In the genomic region with DNA sequence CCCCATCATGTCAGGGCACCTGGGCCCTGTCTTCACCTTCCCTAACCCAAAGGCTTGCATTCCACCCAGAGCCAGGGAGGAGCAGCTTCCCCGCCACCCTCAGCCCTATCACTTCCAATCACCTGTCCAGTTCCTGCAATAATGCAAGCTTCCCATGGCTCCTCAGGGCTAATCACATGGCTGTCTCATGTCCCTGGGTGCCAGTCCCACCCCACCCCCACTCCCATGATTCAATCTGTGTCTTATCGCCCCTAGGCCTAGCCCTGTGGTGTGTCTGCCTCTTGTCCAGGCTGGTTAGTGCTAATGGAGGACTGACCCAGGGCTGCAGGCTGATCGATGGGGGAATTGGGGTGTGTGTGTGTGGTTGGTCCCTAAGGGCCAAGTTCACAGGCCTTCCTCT, we compare ENCODE assay signal across 1 cellular context.
TF ChIP-seq lines count a peak whose summit lies in the region.

No MANE protein-coding gene starts in this region.

TF ChIP-seq in K562, 482 proteins besides CTCF, POLR2A, EP300 and RAD21 (continued from another document and continues in another):
- TF ChIP-seq ZBTB8A (IDR thresholded peaks at IDR 0.05; ENCODE audit: partially characterized antibody): no peak
- no peak for TF ChIP-seq HOXB6 (CRISPR knock-in tag; IDR thresholded peaks at IDR 0.05; ENCODE audit: borderline replicate concordance)
- TF ChIP-seq CEBPG (CRISPR knock-in tag; IDR thresholded peaks at IDR 0.05): no peak
- TF ChIP-seq CEBPG (tag; conservative IDR thresholded peaks at IDR 0.05 in 1 of 2, IDR thresholded peaks at IDR 0.05 in 1 of 2): no peak
- TF ChIP-seq, protein P1, sequence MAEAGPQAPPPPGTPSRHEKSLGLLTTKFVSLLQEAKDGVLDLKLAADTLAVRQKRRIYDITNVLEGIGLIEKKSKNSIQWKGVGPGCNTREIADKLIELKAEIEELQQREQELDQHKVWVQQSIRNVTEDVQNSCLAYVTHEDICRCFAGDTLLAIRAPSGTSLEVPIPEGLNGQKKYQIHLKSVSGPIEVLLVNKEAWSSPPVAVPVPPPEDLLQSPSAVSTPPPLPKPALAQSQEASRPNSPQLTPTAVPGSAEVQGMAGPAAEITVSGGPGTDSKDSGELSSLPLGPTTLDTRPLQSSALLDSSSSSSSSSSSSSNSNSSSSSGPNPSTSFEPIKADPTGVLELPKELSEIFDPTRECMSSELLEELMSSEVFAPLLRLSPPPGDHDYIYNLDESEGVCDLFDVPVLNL (CRISPR knock-in tag; IDR thresholded peaks at IDR 0.05; ENCODE audit: low read depth): no peak
- TF ChIP-seq ZBED1 (IDR thresholded peaks at IDR 0.05): no peak
- TF ChIP-seq MCM5 (IDR thresholded peaks at IDR 0.05; ENCODE audit: low read depth): no peak
- no peak for TF ChIP-seq SIN3B (IDR thresholded peaks at IDR 0.05; ENCODE audit: low read depth)
- no peak for TF ChIP-seq GTF3C2 (IDR thresholded peaks at IDR 0.05; ENCODE audit: borderline replicate concordance, extremely low read depth, insufficient read length)
- TF ChIP-seq GTF2F1 (IDR thresholded peaks at IDR 0.05; ENCODE audit: low read depth, low read length): no peak
- no peak for TF ChIP-seq RFX5 (IDR thresholded peaks at IDR 0.05; ENCODE audit: low read depth, low read length)
- TF ChIP-seq WHSC1 (IDR thresholded peaks at IDR 0.05; ENCODE audit: low read length): no peak
- no peak for TF ChIP-seq XRCC5 (IDR thresholded peaks at IDR 0.05; ENCODE audit: low read depth, low read length)
- TF ChIP-seq GATAD2A (IDR thresholded peaks at IDR 0.05): no peak
- no peak for TF ChIP-seq ZNF121 (CRISPR knock-in tag; conservative IDR thresholded peaks at IDR 0.05)
- TF ChIP-seq ESRRA (IDR thresholded peaks at IDR 0.05; ENCODE audit: borderline replicate concordance, low read depth): no peak; the same call in 1 of the 2 replicates
- no peak for TF ChIP-seq GTF2A2 (tag; IDR thresholded peaks at IDR 0.05)
- TF ChIP-seq CXXC5 (CRISPR knock-in tag; IDR thresholded peaks at IDR 0.05): peak; percentile 51
- TF ChIP-seq KLF10 (CRISPR knock-in tag; IDR thresholded peaks at IDR 0.05): no peak
- no peak for TF ChIP-seq ZSCAN32 (CRISPR knock-in tag; IDR thresholded peaks at IDR 0.05)
- no peak for TF ChIP-seq ZC3H8 (IDR thresholded peaks at IDR 0.05)
- TF ChIP-seq KHSRP (IDR thresholded peaks at IDR 0.05): no peak
- no peak for TF ChIP-seq NFXL1 (CRISPR knock-in tag; IDR thresholded peaks at IDR 0.05)
- TF ChIP-seq MED1 (CRISPR knock-in tag; IDR thresholded peaks at IDR 0.05; ENCODE audit: borderline replicate concordance): no peak
- TF ChIP-seq, protein P2, sequence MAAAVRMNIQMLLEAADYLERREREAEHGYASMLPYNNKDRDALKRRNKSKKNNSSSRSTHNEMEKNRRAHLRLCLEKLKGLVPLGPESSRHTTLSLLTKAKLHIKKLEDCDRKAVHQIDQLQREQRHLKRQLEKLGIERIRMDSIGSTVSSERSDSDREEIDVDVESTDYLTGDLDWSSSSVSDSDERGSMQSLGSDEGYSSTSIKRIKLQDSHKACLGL (CRISPR knock-in tag; IDR thresholded peaks at IDR 0.05; ENCODE audit: borderline replicate concordance, poor library complexity, severe bottlenecking): no peak
- TF ChIP-seq ZNF217 (CRISPR knock-in tag; IDR thresholded peaks at IDR 0.05): no peak
- no peak for TF ChIP-seq MYBL2 (IDR thresholded peaks at IDR 0.05; ENCODE audit: low read depth)
- no peak for TF ChIP-seq MYBL2 (CRISPR knock-in tag; IDR thresholded peaks at IDR 0.05; ENCODE audit: borderline replicate concordance)
- TF ChIP-seq DPF2 (IDR thresholded peaks at IDR 0.05): peak; percentile 45; the same call in 1 of the 2 replicates
- TF ChIP-seq HNRNPLL (IDR thresholded peaks at IDR 0.05; ENCODE audit: low read depth, low read length, poor library complexity, severe bottlenecking): no peak
- TF ChIP-seq KDM4B (IDR thresholded peaks at IDR 0.05; ENCODE audit: borderline replicate concordance in 2 of 2, low read depth in 1 of 2): no peak
- no peak for TF ChIP-seq RUNX1 (IDR thresholded peaks at IDR 0.05; ENCODE audit: low read depth)
- peak; percentile 69 for TF ChIP-seq CBFA2T3 (IDR thresholded peaks at IDR 0.05)
- TF ChIP-seq ZNF436 (CRISPR knock-in tag; IDR thresholded peaks at IDR 0.05): no peak
- no peak for TF ChIP-seq ZNF282 (CRISPR knock-in tag; IDR thresholded peaks at IDR 0.05)
- TF ChIP-seq ZNF324 (CRISPR knock-in tag; IDR thresholded peaks at IDR 0.05): no peak
- TF ChIP-seq HDAC1 (IDR thresholded peaks at IDR 0.05): peak in 1 of 2 experiments; percentile 23; a peak in 1 of 4 replicates
- TF ChIP-seq, protein P3, sequence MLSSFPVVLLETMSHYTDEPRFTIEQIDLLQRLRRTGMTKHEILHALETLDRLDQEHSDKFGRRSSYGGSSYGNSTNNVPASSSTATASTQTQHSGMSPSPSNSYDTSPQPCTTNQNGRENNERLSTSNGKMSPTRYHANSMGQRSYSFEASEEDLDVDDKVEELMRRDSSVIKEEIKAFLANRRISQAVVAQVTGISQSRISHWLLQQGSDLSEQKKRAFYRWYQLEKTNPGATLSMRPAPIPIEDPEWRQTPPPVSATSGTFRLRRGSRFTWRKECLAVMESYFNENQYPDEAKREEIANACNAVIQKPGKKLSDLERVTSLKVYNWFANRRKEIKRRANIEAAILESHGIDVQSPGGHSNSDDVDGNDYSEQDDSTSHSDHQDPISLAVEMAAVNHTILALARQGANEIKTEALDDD (IDR thresholded peaks at IDR 0.05): 0 out of 2 replicates have a peak, but pooled peaks have one; percentile 47
- TF ChIP-seq ZNF717 (CRISPR knock-in tag; IDR thresholded peaks at IDR 0.05): no peak
- no peak for TF ChIP-seq BDP1 (IDR thresholded peaks at IDR 0.05; ENCODE audit: insufficient read depth, insufficient read length)
- no peak for TF ChIP-seq SMAD1 (IDR thresholded peaks at IDR 0.05; ENCODE audit: low read depth, low read length, partially characterized antibody)
- TF ChIP-seq, protein P4, sequence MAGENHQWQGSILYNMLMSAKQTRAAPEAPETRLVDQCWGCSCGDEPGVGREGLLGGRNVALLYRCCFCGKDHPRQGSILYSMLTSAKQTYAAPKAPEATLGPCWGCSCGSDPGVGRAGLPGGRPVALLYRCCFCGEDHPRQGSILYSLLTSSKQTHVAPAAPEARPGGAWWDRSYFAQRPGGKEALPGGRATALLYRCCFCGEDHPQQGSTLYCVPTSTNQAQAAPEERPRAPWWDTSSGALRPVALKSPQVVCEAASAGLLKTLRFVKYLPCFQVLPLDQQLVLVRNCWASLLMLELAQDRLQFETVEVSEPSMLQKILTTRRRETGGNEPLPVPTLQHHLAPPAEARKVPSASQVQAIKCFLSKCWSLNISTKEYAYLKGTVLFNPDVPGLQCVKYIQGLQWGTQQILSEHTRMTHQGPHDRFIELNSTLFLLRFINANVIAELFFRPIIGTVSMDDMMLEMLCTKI (IDR thresholded peaks at IDR 0.05; ENCODE audit: partially characterized antibody): no peak
- TF ChIP-seq FOSL1 (tag; conservative IDR thresholded peaks at IDR 0.05): peak; percentile 49
- TF ChIP-seq, protein P5, sequence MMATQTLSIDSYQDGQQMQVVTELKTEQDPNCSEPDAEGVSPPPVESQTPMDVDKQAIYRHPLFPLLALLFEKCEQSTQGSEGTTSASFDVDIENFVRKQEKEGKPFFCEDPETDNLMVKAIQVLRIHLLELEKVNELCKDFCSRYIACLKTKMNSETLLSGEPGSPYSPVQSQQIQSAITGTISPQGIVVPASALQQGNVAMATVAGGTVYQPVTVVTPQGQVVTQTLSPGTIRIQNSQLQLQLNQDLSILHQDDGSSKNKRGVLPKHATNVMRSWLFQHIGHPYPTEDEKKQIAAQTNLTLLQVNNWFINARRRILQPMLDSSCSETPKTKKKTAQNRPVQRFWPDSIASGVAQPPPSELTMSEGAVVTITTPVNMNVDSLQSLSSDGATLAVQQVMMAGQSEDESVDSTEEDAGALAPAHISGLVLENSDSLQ (IDR thresholded peaks at IDR 0.05): no peak
- TF ChIP-seq, protein P6, sequence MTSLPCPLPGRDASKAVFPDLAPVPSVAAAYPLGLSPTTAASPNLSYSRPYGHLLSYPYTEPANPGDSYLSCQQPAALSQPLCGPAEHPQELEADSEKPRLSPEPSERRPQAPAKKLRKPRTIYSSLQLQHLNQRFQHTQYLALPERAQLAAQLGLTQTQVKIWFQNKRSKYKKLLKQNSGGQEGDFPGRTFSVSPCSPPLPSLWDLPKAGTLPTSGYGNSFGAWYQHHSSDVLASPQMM (CRISPR knock-in tag; IDR thresholded peaks at IDR 0.05): no peak
- TF ChIP-seq SMAD4 (CRISPR knock-in tag; conservative IDR thresholded peaks at IDR 0.05): peak; percentile 81
- no peak for TF ChIP-seq TBP (optimal IDR thresholded peaks at IDR 0.05; ENCODE audit: low read depth, low read length)
- no peak for TF ChIP-seq ZNF584 (CRISPR knock-in tag; IDR thresholded peaks at IDR 0.05; ENCODE audit: low read depth)
- no peak for TF ChIP-seq EHMT2 (IDR thresholded peaks at IDR 0.05)
- no peak for TF ChIP-seq HMG20A (CRISPR knock-in tag; conservative IDR thresholded peaks at IDR 0.05)
- no peak for TF ChIP-seq ZBTB5 (IDR thresholded peaks at IDR 0.05)
- TF ChIP-seq SUPT5H (IDR thresholded peaks at IDR 0.05): no peak
- peak; percentile 78 for TF ChIP-seq ARID1B (IDR thresholded peaks at IDR 0.05)
- TF ChIP-seq HMGN3 (IDR thresholded peaks at IDR 0.05; ENCODE audit: borderline replicate concordance, extremely low read depth, insufficient read length, low read depth, low read length): no peak
- TF ChIP-seq CC2D1A (IDR thresholded peaks at IDR 0.05): no peak
- TF ChIP-seq PREB (CRISPR knock-in tag; IDR thresholded peaks at IDR 0.05): no peak
